ENCODE assay signal across 1 cellular context in genomic region chr20:1061484-1062221, GRCh38.
TF ChIP-seq lines count a peak whose summit lies in the region.

No MANE protein-coding gene starts in this region.

TF ChIP-seq in K562, 482 proteins besides CTCF, POLR2A, EP300 and RAD21 (continued from another document):
- TF ChIP-seq ZNF311 (CRISPR knock-in tag; IDR thresholded peaks at IDR 0.05) (no peak), BCOR (IDR thresholded peaks at IDR 0.05) (no peak), CCNT2 (IDR thresholded peaks at IDR 0.05; ENCODE audit: borderline replicate concordance, extremely low read depth, insufficient read length, low read depth, low read length) (peak; percentile 46), ZFX (CRISPR knock-in tag; IDR thresholded peaks at IDR 0.05) (peak; percentile 18; the same call in 1 of the 2 replicates), MTA2 (IDR thresholded peaks at IDR 0.05; ENCODE audit: low read depth) (peak; percentile 78), ZNF695 (CRISPR knock-in tag; IDR thresholded peaks at IDR 0.05) (no peak), CBX8 (IDR thresholded peaks at IDR 0.05; ENCODE audit: borderline replicate concordance, extremely low read depth, low read depth, low read length, poor library complexity, severe bottlenecking) (no peak), LEF1 (IDR thresholded peaks at IDR 0.05) (peak; percentile 63; the same call in 1 of the 2 replicates)
